ENCODE assay signal across 1 cellular context in genomic region chr15:44729394-44729913, GRCh38.
TF ChIP-seq lines count a peak whose summit lies in the region.

No MANE protein-coding gene starts in this region.

TF ChIP-seq in HepG2, 621 proteins besides CTCF, POLR2A, EP300 and RAD21 (continued from another document and continues in another):
- TF ChIP-seq NAIF1 (CRISPR knock-in tag; IDR thresholded peaks at IDR 0.05; ENCODE audit: borderline replicate concordance) (0 out of 2 replicates have a peak, but pooled peaks have one; percentile 40), FOXO1 (CRISPR knock-in tag; IDR thresholded peaks at IDR 0.05) (no peak), ZBTB40 (IDR thresholded peaks at IDR 0.05) (no peak), ZBTB40 (CRISPR knock-in tag; IDR thresholded peaks at IDR 0.05) (no peak), ZNF770 (CRISPR knock-in tag; IDR thresholded peaks at IDR 0.05) (no peak), CHCHD3 (CRISPR knock-in tag; IDR thresholded peaks at IDR 0.05) (no peak), ZNF292 (CRISPR knock-in tag; IDR thresholded peaks at IDR 0.05; ENCODE audit: borderline replicate concordance, low read depth) (no peak), HMGA1 (CRISPR knock-in tag; conservative IDR thresholded peaks at IDR 0.05) (no peak), WIZ (CRISPR knock-in tag; IDR thresholded peaks at IDR 0.05) (no peak), POLR2G (IDR thresholded peaks at IDR 0.05; ENCODE audit: low read depth, low read length) (no peak), KAT7 (CRISPR knock-in tag; IDR thresholded peaks at IDR 0.05; ENCODE audit: borderline replicate concordance) (no peak), REPIN1 (CRISPR knock-in tag; IDR thresholded peaks at IDR 0.05; ENCODE audit: borderline replicate concordance, low read depth) (no peak), SP2 (CRISPR knock-in tag; IDR thresholded peaks at IDR 0.05) (no peak), ZNF274 (CRISPR knock-in tag; IDR thresholded peaks at IDR 0.05) (peak; percentile 12; the same call in 1 of the 2 replicates), ZBTB1 (CRISPR knock-in tag; IDR thresholded peaks at IDR 0.05; ENCODE audit: borderline replicate concordance) (no peak), ZNF251 (CRISPR knock-in tag; IDR thresholded peaks at IDR 0.05) (no peak), ZNF331 (CRISPR knock-in tag; IDR thresholded peaks at IDR 0.05) (no peak), ZNF503 (CRISPR knock-in tag; IDR thresholded peaks at IDR 0.05) (no peak), NR2F2 (IDR thresholded peaks at IDR 0.05; ENCODE audit: borderline replicate concordance, low read depth) (no peak), PLSCR1 (CRISPR knock-in tag; IDR thresholded peaks at IDR 0.05; ENCODE audit: borderline replicate concordance) (no peak), NFYC (CRISPR knock-in tag; IDR thresholded peaks at IDR 0.05) (no peak), ZBED4 (CRISPR knock-in tag; IDR thresholded peaks at IDR 0.05; ENCODE audit: borderline replicate concordance) (no peak), MXD3 (CRISPR knock-in tag; IDR thresholded peaks at IDR 0.05) (no peak), GRHL1 (CRISPR knock-in tag; conservative IDR thresholded peaks at IDR 0.05) (no peak), ZNF24 (IDR thresholded peaks at IDR 0.05) (no peak), TRIM22 (IDR thresholded peaks at IDR 0.05) (no peak), ZNF224 (CRISPR knock-in tag; IDR thresholded peaks at IDR 0.05) (no peak), NFIC (IDR thresholded peaks at IDR 0.05; ENCODE audit: low read length) (no peak), ZNF562 (CRISPR knock-in tag; IDR thresholded peaks at IDR 0.05; ENCODE audit: borderline replicate concordance) (no peak), ZSCAN20 (CRISPR knock-in tag; IDR thresholded peaks at IDR 0.05; ENCODE audit: borderline replicate concordance) (no peak), ZNF121 (CRISPR knock-in tag; IDR thresholded peaks at IDR 0.05) (no peak), ZNF431 (CRISPR knock-in tag; IDR thresholded peaks at IDR 0.05; ENCODE audit: borderline replicate concordance, low read depth) (no peak), ZNF432 (CRISPR knock-in tag; IDR thresholded peaks at IDR 0.05; ENCODE audit: borderline replicate concordance) (no peak), HNRNPLL (IDR thresholded peaks at IDR 0.05; ENCODE audit: low read depth, low read length, poor library complexity, severe bottlenecking) (peak; percentile 40), KLF6 (CRISPR knock-in tag; IDR thresholded peaks at IDR 0.05) (no peak), NR2F6 (IDR thresholded peaks at IDR 0.05) (no peak), NR2F6 (CRISPR knock-in tag; IDR thresholded peaks at IDR 0.05) (no peak), TBP (CRISPR knock-in tag; IDR thresholded peaks at IDR 0.05) (no peak), SKI (IDR thresholded peaks at IDR 0.05; ENCODE audit: partially characterized antibody) (no peak)
